ENCODE assay signal across 1 cellular context in the genomic region with DNA sequence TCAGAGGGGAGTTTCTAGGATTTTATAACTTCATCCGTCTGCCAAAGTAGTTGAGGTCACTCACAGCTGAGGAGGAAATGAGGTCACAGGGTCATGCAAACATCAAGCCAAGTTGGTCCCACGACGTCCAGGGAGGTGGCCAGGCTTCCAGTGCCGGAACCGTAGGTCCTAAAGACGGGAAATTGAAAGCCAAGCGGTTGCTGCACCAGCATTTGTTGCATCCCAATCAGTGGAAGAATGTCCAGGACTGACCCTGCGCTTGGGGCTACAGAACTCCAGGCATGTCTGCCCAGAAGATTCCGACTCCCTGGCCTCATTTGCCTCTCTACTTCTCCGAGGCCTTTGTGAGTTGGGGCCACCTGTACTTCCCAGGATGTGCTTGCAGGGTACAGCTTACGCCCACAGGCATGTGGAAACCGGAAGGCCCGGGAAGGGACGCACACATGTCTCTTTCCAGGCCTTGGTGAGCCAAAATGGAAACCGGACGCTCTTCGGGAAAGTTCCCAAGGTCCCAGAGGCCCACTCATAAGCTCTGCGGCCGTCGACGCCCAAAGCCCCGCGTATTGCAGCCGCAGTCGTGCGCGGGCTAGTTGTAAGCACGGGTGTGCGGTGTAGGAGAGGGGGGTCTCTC.
TF ChIP-seq lines count a peak whose summit lies in the region.

No MANE protein-coding gene starts in this region.

TF ChIP-seq in H1, 55 proteins besides CTCF, POLR2A, EP300 and RAD21:
- TF ChIP-seq BCL11A (IDR thresholded peaks at IDR 0.05; ENCODE audit: low read depth in 2 of 2, low read length in 2 of 2) = no peak
- no peak for TF ChIP-seq RBBP5 (IDR thresholded peaks at IDR 0.05; ENCODE audit: borderline replicate concordance, low read depth, low read length)
- TF ChIP-seq, protein P1, sequence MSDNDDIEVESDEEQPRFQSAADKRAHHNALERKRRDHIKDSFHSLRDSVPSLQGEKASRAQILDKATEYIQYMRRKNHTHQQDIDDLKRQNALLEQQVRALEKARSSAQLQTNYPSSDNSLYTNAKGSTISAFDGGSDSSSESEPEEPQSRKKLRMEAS (IDR thresholded peaks at IDR 0.05) = peak; percentile 32
- TF ChIP-seq CHD1 (IDR thresholded peaks at IDR 0.05; ENCODE audit: low read depth, low read length) = no peak
- TF ChIP-seq POU5F1 (IDR thresholded peaks at IDR 0.05; ENCODE audit: low read depth, low read length) = no peak
- TF ChIP-seq HDAC2 (IDR thresholded peaks at IDR 0.05; ENCODE audit: borderline replicate concordance in 1 of 2, low read depth in 2 of 2, low read length in 2 of 2) = no peak
- TF ChIP-seq PHF8 (conservative IDR thresholded peaks at IDR 0.05; ENCODE audit: low read depth, low read length) = no peak
- TF ChIP-seq RNF2 (IDR thresholded peaks at IDR 0.05; ENCODE audit: borderline replicate concordance, low read depth, low read length, missing control alignments, poor library complexity, severe bottlenecking) = peak; percentile 40
- TF ChIP-seq, protein P2, sequence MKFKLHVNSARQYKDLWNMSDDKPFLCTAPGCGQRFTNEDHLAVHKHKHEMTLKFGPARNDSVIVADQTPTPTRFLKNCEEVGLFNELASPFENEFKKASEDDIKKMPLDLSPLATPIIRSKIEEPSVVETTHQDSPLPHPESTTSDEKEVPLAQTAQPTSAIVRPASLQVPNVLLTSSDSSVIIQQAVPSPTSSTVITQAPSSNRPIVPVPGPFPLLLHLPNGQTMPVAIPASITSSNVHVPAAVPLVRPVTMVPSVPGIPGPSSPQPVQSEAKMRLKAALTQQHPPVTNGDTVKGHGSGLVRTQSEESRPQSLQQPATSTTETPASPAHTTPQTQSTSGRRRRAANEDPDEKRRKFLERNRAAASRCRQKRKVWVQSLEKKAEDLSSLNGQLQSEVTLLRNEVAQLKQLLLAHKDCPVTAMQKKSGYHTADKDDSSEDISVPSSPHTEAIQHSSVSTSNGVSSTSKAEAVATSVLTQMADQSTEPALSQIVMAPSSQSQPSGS (IDR thresholded peaks at IDR 0.05; ENCODE audit: low read length) = no peak
- TF ChIP-seq JUND (IDR thresholded peaks at IDR 0.05; ENCODE audit: low read length) = no peak
- TF ChIP-seq SUZ12 (IDR thresholded peaks at IDR 0.05; ENCODE audit: low read length) = peak; percentile 96; the same call in 1 of the 2 replicates
- TF ChIP-seq TAF1 (IDR thresholded peaks at IDR 0.05; ENCODE audit: low read depth, low read length) = no peak
- TF ChIP-seq SP4 (IDR thresholded peaks at IDR 0.05; ENCODE audit: low read length) = no peak
- TF ChIP-seq EZH2 (IDR thresholded peaks at IDR 0.05; ENCODE audit: low read depth, low read length, severe bottlenecking) = peak; percentile 98
- TF ChIP-seq ASH2L (IDR thresholded peaks at IDR 0.05; ENCODE audit: low read length) = no peak
- TF ChIP-seq JUN (IDR thresholded peaks at IDR 0.05; ENCODE audit: low read depth, low read length) = no peak
- TF ChIP-seq TAF7 (optimal IDR thresholded peaks at IDR 0.05; ENCODE audit: borderline replicate concordance, low read depth, low read length) = no peak
- TF ChIP-seq EGR1 (IDR thresholded peaks at IDR 0.05; ENCODE audit: borderline replicate concordance, low read depth, low read length) = no peak
- no peak for TF ChIP-seq CEBPB (IDR thresholded peaks at IDR 0.05; ENCODE audit: low read depth, low read length)
- TF ChIP-seq CTBP2 (IDR thresholded peaks at IDR 0.05; ENCODE audit: borderline replicate concordance, insufficient read depth, insufficient read length, low read length) = no peak
- TF ChIP-seq, protein P3, sequence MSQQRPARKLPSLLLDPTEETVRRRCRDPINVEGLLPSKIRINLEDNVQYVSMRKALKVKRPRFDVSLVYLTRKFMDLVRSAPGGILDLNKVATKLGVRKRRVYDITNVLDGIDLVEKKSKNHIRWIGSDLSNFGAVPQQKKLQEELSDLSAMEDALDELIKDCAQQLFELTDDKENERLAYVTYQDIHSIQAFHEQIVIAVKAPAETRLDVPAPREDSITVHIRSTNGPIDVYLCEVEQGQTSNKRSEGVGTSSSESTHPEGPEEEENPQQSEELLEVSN (IDR thresholded peaks at IDR 0.05) = no peak; the same call in 1 of the 2 replicates
- TF ChIP-seq TBP (IDR thresholded peaks at IDR 0.05; ENCODE audit: low read depth, low read length) = no peak
- TF ChIP-seq SAP30 (IDR thresholded peaks at IDR 0.05; ENCODE audit: insufficient read depth, insufficient replicate concordance, low read length) = no peak
- no peak for TF ChIP-seq TEAD4 (IDR thresholded peaks at IDR 0.05; ENCODE audit: low read depth, low read length)
- TF ChIP-seq CREB1 (IDR thresholded peaks at IDR 0.05) = no peak
- TF ChIP-seq FOSL1 (IDR thresholded peaks at IDR 0.05; ENCODE audit: insufficient read depth, low read depth, low read length) = no peak
- no peak for TF ChIP-seq CHD2 (IDR thresholded peaks at IDR 0.05; ENCODE audit: low read length)
- TF ChIP-seq ZNF274 (IDR thresholded peaks at IDR 0.05; ENCODE audit: borderline replicate concordance, extremely low read depth, low read length) = no peak
- TF ChIP-seq TCF12 (IDR thresholded peaks at IDR 0.05; ENCODE audit: low read depth, low read length) = no peak
